ENCODE assay signal across 8 cellular contexts in genomic region chr11:79493555-79494171, GRCh38. TPM values are rescaled to one million over a fixed set of nuclear protein-coding genes. Genes with fewer than 3 reads are reported as not detected.
DNase-seq lines count a peak whose midpoint lies in the region; ATAC-seq and TF ChIP-seq lines count a peak whose summit lies in the region.

No MANE protein-coding gene starts in this region.

- no TSS peak for BruUV-seq in Caco-2 (replicated peaks; lab: Mats Ljungman, UMichigan)

- no peak overlapping the region for H3K4me3 ChIP-seq in Caco-2 (ENCODE audit: low read depth, low read length)
- no peak overlapping the region for H3K4me3 ChIP-seq in foreskin fibroblast (ENCODE audit: low read depth in 1 of 2, low read length in 2 of 2)

- H3K9me3 Mint-ChIP-seq in Caco-2 (ENCODE audit: unreplicated experiment) = peaks cover 12% of the 10 kb centered on the region

- no peaks in the 10 kb centered on the region for H3K4me1 ChIP-seq in Caco-2

- peak; percentile 96 to 98 for TF ChIP-seq CTCF in Caco-2 (IDR thresholded peaks at IDR 0.05; ENCODE audit: insufficient read depth in 1 of 2, low read depth in 1 of 2, low read length in 1 of 2, severe bottlenecking in 1 of 2, unreplicated experiment in 1 of 2)
- TF ChIP-seq CTCF in foreskin fibroblast (IDR thresholded peaks at IDR 0.05; ENCODE audit: low read depth, low read length) = peak; percentile 97
- TF ChIP-seq CTCF in omental fat pad (IDR thresholded peaks at IDR 0.05) = peak in 1 of 3 donors; percentile 17

- H3K9me3 ChIP-seq in Caco-2 = peaks cover 4% of the 10 kb centered on the region; the same call in 1 of the 2 replicates

- POLR2A ChIA-PET in Caco-2 (lab: Charles Lee) = no interaction called here

- peak; percentile 84 for ATAC-seq in GM19372 (IDR thresholded peaks at IDR 0.05; ENCODE audit: low read depth, unreplicated experiment)
- peak; percentile 92 for ATAC-seq in HG03432 (IDR thresholded peaks at IDR 0.05; ENCODE audit: unreplicated experiment)
- ATAC-seq in omental fat pad (ENCODE audit: low FRiP score) = peak; percentile 48

- H3K27me3 ChIP-seq in Caco-2 (replicated peaks; ENCODE audit: control insufficient read depth, insufficient read depth, low read length) = no peaks in the 10 kb centered on the region

- H3K36me3 Mint-ChIP-seq in Caco-2 (ENCODE audit: insufficient read depth, unreplicated experiment) = no peaks in the 10 kb centered on the region

- H3K4me1 Mint-ChIP-seq in Caco-2 (ENCODE audit: low read depth, unreplicated experiment) = peaks cover 6% of the 10 kb centered on the region

- peak; percentile 89 to 93 for DNase-seq in Caco-2
- peak; percentile 49 to 87 for DNase-seq in NCI-H526 (lab: John Stamatoyannopoulos, UW)
- DNase-seq in activated T-cell treated with anti-CD3 and anti-CD28 coated beads for 24 hours (ENCODE audit: low read depth) = peak; percentile 24
- DNase-seq in foreskin fibroblast = peak; percentile 44 to 81
- peak; percentile 37 for DNase-seq in omental fat pad (ENCODE audit: low spot score)
- DNase-seq in NCI-H774 (lab: John Stamatoyannopoulos, UW) = no peak

- CTCF ChIA-PET in Caco-2 (lab: Charles Lee) = interaction anchor here (1.1 kb wide), 1 partner anchor 93 kb away, joined by 3 read pairs; no protein-coding TSS in a partner anchor

- no peaks in the 10 kb centered on the region for H3K36me3 ChIP-seq in Caco-2 (ENCODE audit: control insufficient read depth, insufficient read depth, low read length)

- no peak overlapping the region for H3K4me3 Mint-ChIP-seq in Caco-2 (ENCODE audit: unreplicated experiment)

- no peak overlapping the region for H3K27ac Mint-ChIP-seq in Caco-2 (ENCODE audit: unreplicated experiment)

- peaks cover 5% of the 10 kb centered on the region for H3K27me3 Mint-ChIP-seq in Caco-2 (ENCODE audit: insufficient read depth, unreplicated experiment)

- intact Hi-C loops in Caco-2 (cut with micrococcal nuclease; ENCODE audit: unreplicated experiment) = loop anchor here (1.0 to 2.0 kb wide), 4 partner anchors 32 to 849 kb away; no protein-coding TSS in a partner anchor

RNA-seq across cellular contexts. Expression of gene TENM4, which starts 52.8 kb away (rescaled TPM):
- total RNA-seq in Caco-2 (2022) (1.1 and 2.0 TPM in 2 replicates), omental fat pad (10 to 100 TPM in 1 of 4 donors, 1 to 10 TPM in 3; 2.3 to 18.9 (median 4.5) TPM)
